4 cellular contexts compared by ENCODE assay signal in the genomic region with DNA sequence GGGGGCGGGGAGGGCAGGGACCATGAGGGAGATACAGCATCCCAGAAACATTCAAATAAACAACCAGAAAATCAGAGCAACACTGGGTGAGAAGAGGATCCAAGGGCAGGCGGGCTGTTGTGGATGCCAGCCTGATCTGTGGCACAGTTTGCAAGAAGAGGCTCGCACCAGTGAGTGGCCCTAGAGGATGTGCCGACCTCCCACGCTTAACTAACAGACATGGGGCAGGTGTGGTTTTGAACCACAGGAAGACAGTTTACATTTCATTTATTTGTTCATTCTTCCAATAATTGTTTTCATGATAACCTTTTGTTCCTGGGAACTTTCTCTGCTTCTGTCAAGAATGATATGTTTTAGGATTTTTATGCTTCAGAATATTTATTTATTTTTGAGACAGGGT.
"Had no signal": no experiment of that assay in that cellular context is flagged by ENCODE, and none has a peak within 500 bp of the region (broad histone marks: within the 10 kb centered on the region; RNA-seq: fewer than 3 reads in every experiment).

No MANE protein-coding gene starts in this region.

- H3K4me3 ChIP-seq: K562 had no signal

- DNase-seq: IMR-90, KBM-7, KG1 had no signal
